8 cellular contexts compared by ENCODE assay signal in the genomic region with DNA sequence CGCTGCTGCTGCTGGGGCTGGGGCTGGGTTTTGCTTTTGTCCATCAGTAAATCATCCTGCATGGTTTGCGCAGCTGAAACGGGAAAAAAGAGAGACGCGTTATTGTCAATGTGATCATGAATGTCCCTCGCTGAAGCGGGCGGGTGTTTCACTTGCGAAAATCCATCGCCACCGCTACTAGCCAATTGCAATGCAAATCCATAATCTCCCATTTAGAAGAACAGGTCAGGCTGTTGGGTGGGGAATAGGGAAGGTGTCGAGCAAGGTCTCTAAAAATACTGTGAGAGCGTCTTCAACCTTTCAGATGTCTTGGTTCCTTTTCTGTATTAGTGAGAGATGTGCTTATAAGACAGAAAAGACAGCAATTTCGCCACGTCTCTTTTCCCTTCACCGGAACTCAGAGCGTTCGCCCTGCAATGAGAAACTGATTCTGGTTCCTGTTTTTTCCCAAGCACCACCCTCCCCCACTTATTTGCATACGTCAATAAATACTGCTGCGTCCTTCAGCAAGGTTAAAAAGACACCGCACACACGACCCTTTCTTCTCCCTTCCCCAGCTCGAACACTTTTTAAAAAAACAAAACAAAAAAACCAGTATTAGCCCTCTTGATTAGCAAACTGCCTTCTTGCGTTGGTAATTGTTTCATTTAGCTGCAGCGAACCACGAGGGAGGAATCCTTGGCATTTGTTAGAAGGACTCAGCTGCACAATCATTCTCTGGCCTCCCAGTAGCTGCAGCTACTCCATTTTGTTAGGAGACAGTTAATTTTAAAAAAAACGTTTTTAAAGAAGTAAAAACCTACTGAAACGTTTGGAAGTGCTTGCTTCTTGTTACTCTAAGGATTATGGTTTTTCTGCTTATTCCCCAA. TPM values are rescaled to one million over a fixed set of nuclear protein-coding genes. Genes with fewer than 3 reads are reported as not detected.
DNase-seq lines count a peak whose midpoint lies in the region; ATAC-seq and TF ChIP-seq lines count a peak whose summit lies in the region.

No MANE protein-coding gene starts in this region.

- peaks cover 40% of the 10 kb centered on the region for H3K27me3 Mint-ChIP-seq in WTC11 (ENCODE audit: low read depth)

- peak overlapping the region; percentile 35 for H3K27ac ChIP-seq in effector memory CD4-positive, alpha-beta T cell (ENCODE audit: insufficient read depth, low read length, poor library complexity, severe bottlenecking)
- peak overlapping the region; percentile 84 to 94 for H3K27ac ChIP-seq in liver (ENCODE audit: low read depth in 1 of 2, low read length in 2 of 2)

- H3K27me3 ChIP-seq in effector memory CD4-positive, alpha-beta T cell (replicated peaks; ENCODE audit: control insufficient read depth, insufficient read depth, low read length, poor library complexity, severe bottlenecking), result no peaks in the 10 kb centered on the region
- H3K27me3 ChIP-seq in liver (ENCODE audit: control insufficient read depth in 4 of 4, insufficient read depth in 4 of 4, low read length in 3 of 4), result no peaks in the 10 kb centered on the region

- under 1% methylated on average over 28 of the region's 28 CpGs for WGBS in liver

- peaks cover 8% of the 10 kb centered on the region for H3K4me1 ChIP-seq in effector memory CD4-positive, alpha-beta T cell (ENCODE audit: control insufficient read depth, insufficient read depth, low read length, poor library complexity, severe bottlenecking)
- peaks cover 5 to 52% (median 31%) of the 10 kb centered on the region in 4 donors for H3K4me1 ChIP-seq in liver (ENCODE audit: control insufficient read depth in 4 of 4, insufficient read depth in 4 of 4, low read length in 3 of 4)

- H3K36me3 ChIP-seq in effector memory CD4-positive, alpha-beta T cell (ENCODE audit: control insufficient read depth, insufficient read depth, low read length), result no peaks in the 10 kb centered on the region
- no peaks in the 10 kb centered on the region for H3K36me3 ChIP-seq in liver (ENCODE audit: control insufficient read depth in 4 of 4, insufficient read depth in 3 of 4, low read depth in 1 of 4, low read length in 3 of 4)

- no peaks in the 10 kb centered on the region for H3K36me3 Mint-ChIP-seq in WTC11

- DNase-seq in 8988T (peak; percentile 41), NCI-H2107 treated with DMSO at 0.1 percent for 48 hours (lab: John Stamatoyannopoulos, UW; ENCODE audit: unreplicated experiment) (peak; percentile 73), WTC11 (ENCODE audit: low spot score) (peak; percentile 19)
- no peak for DNase-seq in effector memory CD4-positive, alpha-beta T cell
- DNase-seq in stimulated activated CD8-positive, alpha-beta memory T cell treated with anti-CD3 and anti-CD28 coated beads, Interleukin-7, amount 100 ng/mL, for 4 hours (ENCODE audit: low read depth in 2 of 2), result peak; percentile 2 to 15

- H3K27ac Mint-ChIP-seq in WTC11, result peak overlapping the region; percentile 91

- peak; percentile 27 for TF ChIP-seq RAD21 in liver (IDR thresholded peaks at IDR 0.05)

- CTCF ChIA-PET in WTC11 (lab: Charles Lee), result interaction anchor here (1.0 to 1.9 kb wide), 3 partner anchors 24 to 194 kb away, joined by 3 to 14 read pairs (median 3); partner anchors contain the start of genes CPEB3 and MARCHF5

- no peaks in the 10 kb centered on the region for H3K9me3 ChIP-seq in effector memory CD4-positive, alpha-beta T cell (ENCODE audit: control insufficient read depth, low read length)
- no peaks in the 10 kb centered on the region for H3K9me3 ChIP-seq in liver (ENCODE audit: control insufficient read depth in 4 of 4, low read length in 3 of 4)

- H3K4me1 Mint-ChIP-seq in WTC11, result peaks cover 36% of the 10 kb centered on the region

- peak overlapping the region; percentile 18 for H3K4me3 ChIP-seq in GM12875 (ENCODE audit: low read depth, low read length)
- H3K4me3 ChIP-seq in effector memory CD4-positive, alpha-beta T cell (ENCODE audit: insufficient read depth, low read depth, low read length, poor library complexity, severe bottlenecking), result peak overlapping the region; percentile 91
- H3K4me3 ChIP-seq in liver (ENCODE audit: low read depth in 1 of 3, low read length in 3 of 3), result peak overlapping the region; percentile 66 to 82 (median 73)

- H3K9me3 Mint-ChIP-seq in WTC11, result no peaks in the 10 kb centered on the region

- peak overlapping the region; percentile 63 to 99 for H3K9ac ChIP-seq in liver (ENCODE audit: low read depth in 1 of 2, low read length in 2 of 2)

- ATAC-seq in HG02884 (IDR thresholded peaks at IDR 0.05; ENCODE audit: unreplicated experiment) (peak; percentile 55), WTC11 (peak; percentile 43)

- POLR2A ChIA-PET in WTC11 (lab: Charles Lee), result interaction anchor here (0.6 to 1.6 kb wide), 2 partner anchors 24 to 50 kb away, joined by 4 to 7 read pairs; partner anchors contain the start of genes CPEB3 and MARCHF5

- TF ChIP-seq CTCF in GM12875 (IDR thresholded peaks at IDR 0.05; ENCODE audit: borderline replicate concordance, insufficient read depth, low read depth, low read length) (no peak), WTC11 (IDR thresholded peaks at IDR 0.05) (no peak), liver (IDR thresholded peaks at IDR 0.05; ENCODE audit: low read depth, low read length, missing input control) (no peak)

- peak overlapping the region; percentile 91 for H3K4me3 Mint-ChIP-seq in WTC11

TF ChIP-seq in WTC11, 78 proteins besides CTCF, POLR2A, EP300 and RAD21 (continues in another document):
- TF ChIP-seq ESRRA (CRISPR knock-in tag; IDR thresholded peaks at IDR 0.05; ENCODE audit: borderline replicate concordance) (0 out of 2 replicates have a peak, but pooled peaks have one; percentile 12), FOXK1 (CRISPR knock-in tag; IDR thresholded peaks at IDR 0.05) (peak; percentile 82; the same call in 1 of the 2 replicates), FOXP4 (CRISPR knock-in tag; IDR thresholded peaks at IDR 0.05) (no peak)

TF ChIP-seq in liver, 16 proteins besides CTCF, POLR2A, EP300 and RAD21 (continues in another document):
- peak; percentile 70 for TF ChIP-seq REST (IDR thresholded peaks at IDR 0.05)
- TF ChIP-seq RXRA (IDR thresholded peaks at IDR 0.05), result peak; percentile 6 to 53
- TF ChIP-seq GABPA (IDR thresholded peaks at IDR 0.05 in 1 of 2, conservative IDR thresholded peaks at IDR 0.05 in 1 of 2), result peak; percentile 57 to 82
- TF ChIP-seq EGR1 (IDR thresholded peaks at IDR 0.05; ENCODE audit: low read depth in 2 of 2), result no peak
- peak; percentile 10 for TF ChIP-seq FOXA1 (IDR thresholded peaks at IDR 0.05)
- TF ChIP-seq, protein P1, sequence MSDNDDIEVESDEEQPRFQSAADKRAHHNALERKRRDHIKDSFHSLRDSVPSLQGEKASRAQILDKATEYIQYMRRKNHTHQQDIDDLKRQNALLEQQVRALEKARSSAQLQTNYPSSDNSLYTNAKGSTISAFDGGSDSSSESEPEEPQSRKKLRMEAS (IDR thresholded peaks at IDR 0.05), result peak; percentile 50
- peak; percentile 17 for TF ChIP-seq SP1 (IDR thresholded peaks at IDR 0.05)
- TF ChIP-seq JUND (IDR thresholded peaks at IDR 0.05), result peak in 1 of 2 donors; percentile 12
- TF ChIP-seq HNF4A (conservative IDR thresholded peaks at IDR 0.05), result peak in 1 of 2 donors; percentile 10
- peak; percentile 84 for TF ChIP-seq TAF1 (conservative IDR thresholded peaks at IDR 0.05)
- TF ChIP-seq, protein P2, sequence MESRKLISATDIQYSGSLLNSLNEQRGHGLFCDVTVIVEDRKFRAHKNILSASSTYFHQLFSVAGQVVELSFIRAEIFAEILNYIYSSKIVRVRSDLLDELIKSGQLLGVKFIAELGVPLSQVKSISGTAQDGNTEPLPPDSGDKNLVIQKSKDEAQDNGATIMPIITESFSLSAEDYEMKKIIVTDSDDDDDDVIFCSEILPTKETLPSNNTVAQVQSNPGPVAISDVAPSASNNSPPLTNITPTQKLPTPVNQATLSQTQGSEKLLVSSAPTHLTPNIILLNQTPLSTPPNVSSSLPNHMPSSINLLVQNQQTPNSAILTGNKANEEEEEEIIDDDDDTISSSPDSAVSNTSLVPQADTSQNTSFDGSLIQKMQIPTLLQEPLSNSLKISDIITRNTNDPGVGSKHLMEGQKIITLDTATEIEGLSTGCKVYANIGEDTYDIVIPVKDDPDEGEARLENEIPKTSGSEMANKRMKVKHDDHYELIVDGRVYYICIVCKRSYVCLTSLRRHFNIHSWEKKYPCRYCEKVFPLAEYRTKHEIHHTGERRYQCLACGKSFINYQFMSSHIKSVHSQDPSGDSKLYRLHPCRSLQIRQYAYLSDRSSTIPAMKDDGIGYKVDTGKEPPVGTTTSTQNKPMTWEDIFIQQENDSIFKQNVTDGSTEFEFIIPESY (IDR thresholded peaks at IDR 0.05), result no peak
- no peak for TF ChIP-seq HNF4G (IDR thresholded peaks at IDR 0.05)
- peak; percentile 90 for TF ChIP-seq YY1 (IDR thresholded peaks at IDR 0.05)
- no peak for TF ChIP-seq FOXA2 (IDR thresholded peaks at IDR 0.05)

RNA-seq across cellular contexts. Expression of gene CPEB3, which starts 50.4 kb away (rescaled TPM):
- 1.9 to 2.4 TPM (median 2.4 TPM) in 3 replicates for total RNA-seq in WTC11 (2021)
- total RNA-seq in liver, result 1 to 10 TPM; 2.1 to 8.4 TPM
- polyA plus RNA-seq in liver, result 1 to 10 TPM; 4.8 to 5.4 TPM

RNA-seq across cellular contexts. Expression of gene MARCHF5, which starts 50.4 kb away (rescaled TPM):
- total RNA-seq in WTC11 (2021) (26.7 to 32.2 TPM (median 26.8 TPM) in 3 replicates), liver (10 to 100 TPM in 1 of 2 donors, 1 to 10 TPM in 1; 9.7 to 18.4 TPM)
- 10 to 100 TPM; 15.0 to 18.1 TPM for polyA plus RNA-seq in liver

Comparison
In these comparisons a context has a peak if more than half of its experiments do, and no peak if none do; other contexts are left out.
1. DNase-seq: peak in 8988T (single experiment), NCI-H2107 treated with DMSO at 0.1 percent for 48 hours (single experiment), WTC11 (single experiment) and stimulated activated CD8-positive, alpha-beta memory T cell treated with anti-CD3 and anti-CD28 coated beads, Interleukin-7, amount 100 ng/mL, for 4 hours (2 of 2); none in effector memory CD4-positive, alpha-beta T cell (0 of 3).
2. H3K4me3 ChIP-seq: peak in every context shown above with its lines; median percentile 91 in effector memory CD4-positive, alpha-beta T cell; 73 in liver; 18 in GM12875.